20 cellular contexts compared by ENCODE assay signal in genomic region chr1:30511563-30512252, GRCh38.
DNase-seq lines count a peak whose midpoint lies in the region; ATAC-seq and TF ChIP-seq lines count a peak whose summit lies in the region.
"Had no signal": no experiment of that assay in that cellular context is flagged by ENCODE, and none has a peak within 500 bp of the region (broad histone marks: within the 10 kb centered on the region; RNA-seq: fewer than 3 reads in every experiment).

No MANE protein-coding gene starts in this region.

- no peak overlapping the region for H3K9ac ChIP-seq in colonic mucosa (ENCODE audit: low read depth in 2 of 2, low read length in 2 of 2)

- peak overlapping the region; percentile 14 for H3K27ac ChIP-seq in brain microvascular endothelial cell
- H3K27ac ChIP-seq in colonic mucosa, result no peak overlapping the region
- H3K27ac ChIP-seq: body of pancreas, gastrocnemius medialis had no signal

- intact Hi-C loops in colonic mucosa (cut with DNase I), result no loop called here
- intact Hi-C loops in left ventricle myocardium superior (cut with micrococcal nuclease), result no loop called here

- in situ Hi-C loops in brain microvascular endothelial cell (cut with HindIII; ENCODE audit: low pct_ligation_motif_present, low sequenced_read_pairs) (no loop called here), GM13977 (cut with MboI; ENCODE audit: low pct_unique_long_range_greater_than_20kb, low sequenced_read_pairs, unreplicated experiment) (no loop called here)

- CTCF ChIA-PET in BJ (lab: Yijun Ruan, JAX), result interaction anchor here (0.6 to 1.7 kb wide), 4 partner anchors 45 to 1482 kb away, joined by 3 read pairs; no protein-coding TSS in a partner anchor

- H3K36me3 ChIP-seq in BJ (ENCODE audit: control insufficient read depth, insufficient read depth, low read length) (no peaks in the 10 kb centered on the region), brain microvascular endothelial cell (replicated peaks) (no peaks in the 10 kb centered on the region), colonic mucosa (no peaks in the 10 kb centered on the region)
- H3K36me3 ChIP-seq: gastrocnemius medialis had no signal

- H3K27me3 ChIP-seq in BJ (ENCODE audit: control insufficient read depth, insufficient read depth, low read length) (no peaks in the 10 kb centered on the region; the same call in 1 of the 2 replicates), brain microvascular endothelial cell (replicated peaks) (no peaks in the 10 kb centered on the region), colonic mucosa (no peaks in the 10 kb centered on the region)
- H3K27me3 ChIP-seq: body of pancreas, gastrocnemius medialis had no signal

- DNase-seq in BJ (ENCODE audit: low read depth) (peak; percentile 49), HT1080 (ENCODE audit: low read depth) (peak; percentile 63), brain microvascular endothelial cell (peak; percentile 40), mesenteric fat pad (ENCODE audit: low spot score) (peak; percentile 77), GM13977 (ENCODE audit: low spot score) (no peak), colonic mucosa (no peak), left ventricle myocardium superior (no peak)
- DNase-seq: activated CD4-positive, alpha-beta memory T cell treated with anti-CD3 and anti-CD28 coated beads for 36 hours; activated effector memory CD4-positive, alpha-beta T cell treated with anti-CD3 and anti-CD28 coated beads, Interleukin-2, amount 50 U/mL, for 16 hours; AML-193; body of pancreas; DMS 273 treated with DMSO at 0.1 percent for 48 hours; effector CD8-positive, alpha-beta T cell; gastrocnemius medialis; midbrain; MM.1S; NCI-H82; nucleus accumbens; SHP77 treated with DMSO at 0.1 percent for 48 hours had no signal

- TF ChIP-seq CTCF in BJ (IDR thresholded peaks at IDR 0.05; ENCODE audit: insufficient read depth, low read depth, low read length) (no peak), brain microvascular endothelial cell (IDR thresholded peaks at IDR 0.05; ENCODE audit: low read depth, low read length, missing control alignments) (no peak), GM13977 (IDR thresholded peaks at IDR 0.05; ENCODE audit: extremely low read depth, insufficient read depth, missing control alignments) (no peak), colonic mucosa (IDR thresholded peaks at IDR 0.05) (no peak)

- H3K4me3 ChIP-seq in BJ (ENCODE audit: low read depth, low read length) (no peak overlapping the region), brain microvascular endothelial cell (ENCODE audit: low read depth, low read length) (no peak overlapping the region), colonic mucosa (no peak overlapping the region)
- H3K4me3 ChIP-seq: body of pancreas, gastrocnemius medialis had no signal

- ATAC-seq in HG03045 (IDR thresholded peaks at IDR 0.05; ENCODE audit: unreplicated experiment) (no peak), left ventricle myocardium superior (no peak)
- ATAC-seq: body of pancreas, gastrocnemius medialis had no signal

- H3K4me1 ChIP-seq in colonic mucosa, result no peaks in the 10 kb centered on the region
- H3K4me1 ChIP-seq: body of pancreas, gastrocnemius medialis had no signal

- POLR2A ChIA-PET in BJ (lab: Charles Lee), result no interaction called here

- no peaks in the 10 kb centered on the region for H3K9me3 ChIP-seq in colonic mucosa
- H3K9me3 ChIP-seq: body of pancreas, gastrocnemius medialis had no signal

Comparison
In these comparisons a context has a peak if more than half of its experiments do, and no peak if none do; other contexts are left out.
1. DNase-seq: peak in BJ (single experiment), HT1080 (single experiment), brain microvascular endothelial cell (single experiment) and mesenteric fat pad (single experiment); none in GM13977 (single experiment), colonic mucosa (single experiment) and left ventricle myocardium superior (single experiment).